ENCODE assay signal across 8 cellular contexts in genomic region chr6:37432590-37432915, GRCh38. TPM values are rescaled to one million over a fixed set of nuclear protein-coding genes. Genes with fewer than 3 reads are reported as not detected.
A peak's percentile ranks its signal among the peaks of the same experiment; 100 is the strongest.
DNase-seq lines count a peak whose midpoint lies in the region; ATAC-seq and TF ChIP-seq lines count a peak whose summit lies in the region.

No MANE protein-coding gene starts in this region.

- DNase-seq in CD14-positive monocyte (ENCODE audit: low spot score) (no peak), astrocyte of the cerebellum (ENCODE audit: low read depth) (no peak), left lung (no peak), tibial artery (no peak), GOT3 (lab: John Stamatoyannopoulos, UW) (no peak), NCI-H1092 treated with DMSO at 0.1 percent for 48 hours (lab: John Stamatoyannopoulos, UW) (no peak)

- H3K4me1 Mint-ChIP-seq in CD14-positive monocyte, result peaks cover 22% of the 10 kb centered on the region

- peaks cover 7 to 27% of the 10 kb centered on the region in 2 donors for H3K4me1 ChIP-seq in left lung
- peaks cover 0 to 18% (median 14%) of the 10 kb centered on the region in 4 donors for H3K4me1 ChIP-seq in tibial artery

- in situ Hi-C loops in astrocyte of the cerebellum (cut with HindIII; ENCODE audit: low sequenced_read_pairs), result no loop called here

- no peaks in the 10 kb centered on the region for H3K9me3 ChIP-seq in left lung
- H3K9me3 ChIP-seq in tibial artery, result no peaks in the 10 kb centered on the region

- peaks cover 0 to 1% (median 0%) of the 10 kb centered on the region in 7 donors for H3K9me3 Mint-ChIP-seq in CD14-positive monocyte

- H3K27ac Mint-ChIP-seq in CD14-positive monocyte, result peak overlapping the region; percentile 83 to 96 (median 94)

- H3K27me3 ChIP-seq in left lung, result no peaks in the 10 kb centered on the region
- H3K27me3 ChIP-seq in tibial artery, result no peaks in the 10 kb centered on the region

- peak overlapping the region; percentile 87 to 95 for H3K27ac ChIP-seq in left lung
- peak overlapping the region; percentile 92 to 96 for H3K27ac ChIP-seq in tibial artery

- peak overlapping the region; percentile 89 for H3K4me3 ChIP-seq in astrocyte of the cerebellum (ENCODE audit: low read depth, low read length)
- H3K4me3 ChIP-seq in left lung, result peak overlapping the region; percentile 94 to 99
- H3K4me3 ChIP-seq in tibial artery, result peak overlapping the region; percentile 96 to 97

- intact Hi-C loops in CD14-positive monocyte (cut with micrococcal nuclease) (loop anchor here in 1 of 2 donors (5.0 kb wide), 1 partner anchor 70 kb away; no protein-coding TSS in a partner anchor), left lung (cut with DNase I) (no loop called here), tibial artery (cut with DNase I; ENCODE audit: low total_unique reads) (no loop called here)

- ATAC-seq in HG02840 (IDR thresholded peaks at IDR 0.05; ENCODE audit: low FRiP score, unreplicated experiment) (peak; percentile 7), left lung (peak; percentile 11), HG02884 (IDR thresholded peaks at IDR 0.05; ENCODE audit: unreplicated experiment) (no peak)

- peak overlapping the region; percentile 89 to 90 for H3K4me3 Mint-ChIP-seq in CD14-positive monocyte

- TF ChIP-seq CTCF in CD14-positive monocyte (IDR thresholded peaks at IDR 0.05) (no peak), astrocyte of the cerebellum (IDR thresholded peaks at IDR 0.05; ENCODE audit: low read depth, low read length, missing control alignments) (no peak), left lung (IDR thresholded peaks at IDR 0.05) (no peak), tibial artery (IDR thresholded peaks at IDR 0.05) (no peak)

- peaks cover 0 to 21% of the 10 kb centered on the region in 2 donors for H3K36me3 ChIP-seq in left lung
- H3K36me3 ChIP-seq in tibial artery, result peaks cover 15 to 22% (median 16%) of the 10 kb centered on the region in 3 donors

- H3K36me3 Mint-ChIP-seq in CD14-positive monocyte, result peaks cover 19 to 24% of the 10 kb centered on the region in 2 donors

- peaks cover 2 to 12% (median 7%) of the 10 kb centered on the region in 3 donors for H3K27me3 Mint-ChIP-seq in CD14-positive monocyte (ENCODE audit: low read depth in 3 of 3)

RNA-seq across cellular contexts. Expression of gene CMTR1, which starts 0.5 kb away (rescaled TPM):
- 10 to 100 TPM; 12.0 to 15.3 TPM for polyA plus RNA-seq in CD14-positive monocyte
- 10 to 100 TPM; 36.1 to 36.7 TPM for total RNA-seq in left lung
